24 cellular contexts compared by ENCODE assay signal in the genomic region with DNA sequence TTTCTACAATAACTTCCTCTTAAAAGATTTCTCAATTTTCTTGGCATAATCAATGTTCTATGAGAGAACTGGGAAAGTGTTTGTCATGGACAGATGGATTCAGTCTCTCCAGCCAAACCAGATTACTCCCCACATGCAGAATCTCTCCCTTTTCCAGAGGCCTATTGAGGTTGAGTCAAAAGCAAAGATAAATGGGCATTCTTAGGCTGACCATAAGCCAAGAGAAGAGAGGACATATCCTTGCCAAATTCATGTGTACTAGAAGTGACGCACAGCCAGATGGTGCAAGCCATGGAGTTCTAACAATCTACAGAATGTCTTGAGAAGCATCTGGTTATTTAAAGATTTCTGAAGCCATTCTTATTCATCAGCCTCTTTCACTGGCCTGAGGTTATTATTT.
A peak's percentile ranks its signal among the peaks of the same experiment; 100 is the strongest.
DNase-seq lines count a peak whose midpoint lies in the region; ATAC-seq, FAIRE-seq and TF ChIP-seq lines count a peak whose summit lies in the region.
"Had no signal": no experiment of that assay in that cellular context is flagged by ENCODE, and none has a peak within 500 bp of the region (broad histone marks: within the 10 kb centered on the region; RNA-seq: fewer than 3 reads in every experiment).

No MANE protein-coding gene starts in this region.

- H3K9me3 ChIP-seq in kidney (ENCODE audit: control insufficient read depth in 1 of 2, low read length in 2 of 2): no peaks in the 10 kb centered on the region

- intact Hi-C loops in kidney (cut with DNase I): no loop called here

- no peak overlapping the region for H3K9ac ChIP-seq in kidney (ENCODE audit: low read length in 2 of 2)
- H3K9ac ChIP-seq: BLaER1 treated with 17β-estradiol and CSF1 and Interleukin-3, amounts not matched to agents 10 nM and 100 nM had no signal

- H3K36me3 Mint-ChIP-seq in activated T-cell treated with anti-CD3 and anti-CD28 coated beads, Interleukin-2, amount 50 U/mL, for 4 hours (ENCODE audit: insufficient read depth): no peaks in the 10 kb centered on the region

- H3K27me3 Mint-ChIP-seq in activated T-cell treated with anti-CD3 and anti-CD28 coated beads, Interleukin-2, amount 50 U/mL, for 4 hours (ENCODE audit: low read depth): no peaks in the 10 kb centered on the region

- H3K4me1 ChIP-seq in kidney (ENCODE audit: control insufficient read depth in 1 of 2, insufficient read depth in 1 of 2, low read depth in 1 of 2, low read length in 2 of 2): no peaks in the 10 kb centered on the region

- H3K27ac ChIP-seq in kidney (ENCODE audit: low read depth in 2 of 2, low read length in 2 of 2): no peak overlapping the region
- H3K27ac ChIP-seq: BLaER1 treated with 17β-estradiol and CSF1 and Interleukin-3, amounts not matched to agents 10 nM and 100 nM; dorsolateral prefrontal cortex; skin epidermis had no signal

- H3K4me3 Mint-ChIP-seq in activated T-cell treated with anti-CD3 and anti-CD28 coated beads, Interleukin-2, amount 50 U/mL, for 4 hours: no peak overlapping the region

- no peak for TF ChIP-seq CTCF in omental fat pad (IDR thresholded peaks at IDR 0.05)
- TF ChIP-seq CTCF in kidney (IDR thresholded peaks at IDR 0.05; ENCODE audit: borderline replicate concordance, extremely low read depth, insufficient read depth): no peak

- ATAC-seq in omental fat pad (ENCODE audit: low FRiP score): peak; percentile 94
- no peak for ATAC-seq in stimulated activated naive CD8-positive, alpha-beta T cell treated with anti-CD3 and anti-CD28 coated beads, Interleukin-15, Interleukin-2, amounts not matched to agents 100 U/mL and 50 U/mL, for 24 hours
- ATAC-seq in activated T-cell treated with anti-CD3 and anti-CD28 coated beads, Interleukin-2, amount 50 U/mL, for 4 hours: no peak
- ATAC-seq: GM12878, SK-N-SH treated with all-trans-retinoic acid at 6 μM for 48 hours had no signal

- peaks cover 9% of the 10 kb centered on the region for H3K9me3 Mint-ChIP-seq in activated T-cell treated with anti-CD3 and anti-CD28 coated beads, Interleukin-2, amount 50 U/mL, for 4 hours

- no peaks in the 10 kb centered on the region for H3K4me1 Mint-ChIP-seq in activated T-cell treated with anti-CD3 and anti-CD28 coated beads, Interleukin-2, amount 50 U/mL, for 4 hours (ENCODE audit: low read depth)

- H3K36me3 ChIP-seq in kidney (ENCODE audit: control insufficient read depth in 1 of 2, insufficient read depth in 2 of 2, low read length in 2 of 2): no peaks in the 10 kb centered on the region
- H3K36me3 ChIP-seq: BLaER1 treated with 17β-estradiol and CSF1 and Interleukin-3, amounts not matched to agents 10 nM and 100 nM had no signal

- FAIRE-seq in kidney (lab: Jason Lieb, UNC): no peak
- FAIRE-seq: GM12878 had no signal

- H3K4me3 ChIP-seq in kidney (ENCODE audit: low read length in 2 of 2): no peak overlapping the region
- H3K4me3 ChIP-seq: BLaER1 treated with 17β-estradiol and CSF1 and Interleukin-3, amounts not matched to agents 10 nM and 100 nM; dorsolateral prefrontal cortex; GM12878; skin epidermis had no signal

- DNase-seq in AG08396 (ENCODE audit: low spot score) (peak; percentile 8), NCI-H446 treated with DMSO at 0.1 percent for 48 hours (lab: John Stamatoyannopoulos, UW) (peak; percentile 91), fibroblast of peridontal ligament (ENCODE audit: extremely low read depth) (peak; percentile 68), omental fat pad (ENCODE audit: low spot score) (peak; percentile 32), kidney (no peak), cerebellar cortex (ENCODE audit: low spot score) (no peak)
- DNase-seq in stimulated activated naive CD8-positive, alpha-beta T cell treated with anti-CD3 and anti-CD28 coated beads, Interleukin-15, Interleukin-2, amounts not matched to agents 100 U/mL and 50 U/mL, for 24 hours: no peak
- DNase-seq in activated T-cell treated with anti-CD3 and anti-CD28 coated beads, Interleukin-2, amount 50 U/mL, for 4 hours: no peak
- DNase-seq: activated CD8-positive, alpha-beta memory T cell treated with anti-CD3 and anti-CD28 coated beads for 24 hours; activated naive CD4-positive, alpha-beta T cell treated with Interleukin-2 at 50 U/mL for 16 hours; activated T-cell treated with anti-CD3 and anti-CD28 coated beads, Interleukin-2, amount 50 U/mL, for 48 hours; amygdala; cerebellar nuclear complex; H7; hippocampal formation; Kasumi-1; NCI-H1092; NCI-H1930; T-helper 2 cell had no signal

Comparison
In these comparisons a context has a peak if more than half of its experiments do, and no peak if none do; other contexts are left out.
1. DNase-seq: peak in AG08396 (single experiment), NCI-H446 treated with DMSO at 0.1 percent for 48 hours (single experiment), fibroblast of peridontal ligament (single experiment) and omental fat pad (single experiment); none in kidney (single experiment), stimulated activated naive CD8-positive, alpha-beta T cell treated with anti-CD3 and anti-CD28 coated beads, Interleukin-15, Interleukin-2, amounts not matched to agents 100 U/mL and 50 U/mL, for 24 hours (single experiment), cerebellar cortex (single experiment) and activated T-cell treated with anti-CD3 and anti-CD28 coated beads, Interleukin-2, amount 50 U/mL, for 4 hours (single experiment).